1 cellular context compared by ENCODE assay signal in genomic region chr7:134062460-134062859, GRCh38.
TF ChIP-seq lines count a peak whose summit lies in the region.

No MANE protein-coding gene starts in this region.

TF ChIP-seq in K562, 482 proteins besides CTCF, POLR2A, EP300 and RAD21 (continued from another document):
- no peak; the same call in 1 of the 2 replicates for TF ChIP-seq ATF3 (IDR thresholded peaks at IDR 0.05)
- TF ChIP-seq ATF3 (CRISPR knock-in tag; conservative IDR thresholded peaks at IDR 0.05) = no peak
- peak; percentile 84 for TF ChIP-seq C11orf30 (IDR thresholded peaks at IDR 0.05; ENCODE audit: low read depth)
- TF ChIP-seq CUX1 (CRISPR knock-in tag; IDR thresholded peaks at IDR 0.05) = no peak
- no peak for TF ChIP-seq ZBTB26 (CRISPR knock-in tag; IDR thresholded peaks at IDR 0.05)
- no peak for TF ChIP-seq TFAP4 (CRISPR knock-in tag; IDR thresholded peaks at IDR 0.05; ENCODE audit: borderline replicate concordance)
- TF ChIP-seq ZNF589 (CRISPR knock-in tag; IDR thresholded peaks at IDR 0.05; ENCODE audit: low read depth) = no peak
- TF ChIP-seq ZNF79 (CRISPR knock-in tag; IDR thresholded peaks at IDR 0.05; ENCODE audit: low read depth) = no peak
- TF ChIP-seq RCOR1 (IDR thresholded peaks at IDR 0.05; ENCODE audit: borderline replicate concordance in 1 of 2, low read depth in 2 of 2, low read length in 2 of 2) = peak in 1 of 2 experiments; percentile 60; a peak in 1 of 4 replicates
- TF ChIP-seq ZNF217 (CRISPR knock-in tag; IDR thresholded peaks at IDR 0.05) = no peak
- no peak for TF ChIP-seq ZNF121 (CRISPR knock-in tag; conservative IDR thresholded peaks at IDR 0.05)
- peak; percentile 51 for TF ChIP-seq CBFA2T2 (conservative IDR thresholded peaks at IDR 0.05)
- TF ChIP-seq ZNF778 (CRISPR knock-in tag; IDR thresholded peaks at IDR 0.05) = no peak
- TF ChIP-seq STAT6 (CRISPR knock-in tag; IDR thresholded peaks at IDR 0.05) = no peak
- no peak for TF ChIP-seq ZNF518B (CRISPR knock-in tag; IDR thresholded peaks at IDR 0.05)
- TF ChIP-seq TFAM (CRISPR knock-in tag; conservative IDR thresholded peaks at IDR 0.05) = no peak
- TF ChIP-seq IFI16 (CRISPR knock-in tag; IDR thresholded peaks at IDR 0.05) = no peak
- no peak for TF ChIP-seq SNAPC5 (CRISPR knock-in tag; IDR thresholded peaks at IDR 0.05)
- TF ChIP-seq PBX2 (CRISPR knock-in tag; IDR thresholded peaks at IDR 0.05; ENCODE audit: low read depth) = no peak
- TF ChIP-seq PBX2 (tag; conservative IDR thresholded peaks at IDR 0.05; ENCODE audit: low read depth) = peak; percentile 64
- TF ChIP-seq MAFK (IDR thresholded peaks at IDR 0.05; ENCODE audit: low read length) = peak; percentile 65
- peak; percentile 5 for TF ChIP-seq CCNT2 (IDR thresholded peaks at IDR 0.05; ENCODE audit: borderline replicate concordance, extremely low read depth, insufficient read length, low read depth, low read length)
- no peak for TF ChIP-seq DLX4 (CRISPR knock-in tag; IDR thresholded peaks at IDR 0.05)
- TF ChIP-seq TEAD4 (IDR thresholded peaks at IDR 0.05; ENCODE audit: low read length) = peak; percentile 57; the same call in 1 of the 2 replicates
- no peak for TF ChIP-seq TEAD4 (CRISPR knock-in tag; IDR thresholded peaks at IDR 0.05; ENCODE audit: borderline replicate concordance)
TF ChIP-seq in K562: peak in this region for 37.
